In genomic region chr10:48600645-48601505, GRCh38 we compare ENCODE assay signal across 33 cellular contexts. TPM values are rescaled to one million over a fixed set of nuclear protein-coding genes. Genes with fewer than 3 reads are reported as not detected.
DNase-seq lines count a peak whose midpoint lies in the region; ATAC-seq and TF ChIP-seq lines count a peak whose summit lies in the region.
"Had no signal": no experiment of that assay in that cellular context is flagged by ENCODE, and none has a peak within 500 bp of the region (broad histone marks: within the 10 kb centered on the region; RNA-seq: fewer than 3 reads in every experiment).

No MANE protein-coding gene starts in this region.

- peaks cover 0 to 35% (median 14%) of the 10 kb centered on the region in 9 donors for H3K4me1 ChIP-seq in heart right ventricle
- H3K4me1 ChIP-seq in colonic mucosa, result peaks cover 9% of the 10 kb centered on the region
- H3K4me1 ChIP-seq: foreskin keratinocyte had no signal

- no peaks in the 10 kb centered on the region for H3K36me3 Mint-ChIP-seq in type B pancreatic cell
- H3K36me3 Mint-ChIP-seq: activated CD4-positive, alpha-beta memory T cell treated with anti-CD3 and anti-CD28 coated beads for 36 hours; activated naive CD4-positive, alpha-beta T cell treated with anti-CD3 and anti-CD28 coated beads, Interleukin-2, amount 10 ng/mL, durations not matched to agents 7 days and 5 days; brain; CD4-positive, CD25-positive, alpha-beta regulatory T cell; natural killer cell had no signal

- H3K36me3 ChIP-seq in heart right ventricle (no peaks in the 10 kb centered on the region), colonic mucosa (no peaks in the 10 kb centered on the region)
- H3K36me3 ChIP-seq: thyroid gland had no signal

- H3K4me3 Mint-ChIP-seq in type B pancreatic cell, result no peak overlapping the region
- H3K4me3 Mint-ChIP-seq: activated CD4-positive, alpha-beta memory T cell treated with anti-CD3 and anti-CD28 coated beads for 36 hours; activated naive CD4-positive, alpha-beta T cell treated with anti-CD3 and anti-CD28 coated beads, Interleukin-2, amount 10 ng/mL, durations not matched to agents 7 days and 5 days; activated T-helper 17 cell treated with anti-CD3 and anti-CD28 coated beads, Interleukin-2, amount 50 U/mL, for 72 hours; brain; CD4-positive, CD25-positive, alpha-beta regulatory T cell; effector memory CD8-positive, alpha-beta T cell; natural killer cell; stimulated activated naive CD8-positive, alpha-beta T cell treated with anti-CD3 and anti-CD28 coated beads, Interleukin-15, Interleukin-2, amounts not matched to agents 100 ng/mL and 50 ng/mL, for 24 hours had no signal

- H3K27me3 Mint-ChIP-seq in type B pancreatic cell, result peaks cover 42% of the 10 kb centered on the region

- peak; percentile 36 for DNase-seq in cardiac septum (ENCODE audit: low spot score)
- no peak for DNase-seq in heart right ventricle
- DNase-seq in colonic mucosa, result peak; percentile 4
- peak; percentile 31 for DNase-seq in type B pancreatic cell (ENCODE audit: extremely low spot score, unreplicated experiment)
- no peak for DNase-seq in NCI-H524 (lab: John Stamatoyannopoulos, UW)
- no peak for DNase-seq in NCI-H510A (lab: John Stamatoyannopoulos, UW)
- DNase-seq in SIG-M5 treated with dmso at 0.1 percent for 504 hours (lab: John Stamatoyannopoulos, UW; ENCODE audit: unreplicated experiment), result no peak
- DNase-seq: activated CD4-positive, alpha-beta memory T cell treated with anti-CD3 and anti-CD28 coated beads for 36 hours; activated CD4-positive, alpha-beta T cell treated with anti-CD3 and anti-CD28 coated beads for 1 hour; activated naive CD4-positive, alpha-beta T cell treated with anti-CD3 and anti-CD28 coated beads, Interleukin-2, amount 10 ng/mL, durations not matched to agents 7 days and 5 days; AML-193; Calu3; CD4-positive, CD25-positive, alpha-beta regulatory T cell; DND-41; effector memory CD8-positive, alpha-beta T cell; foreskin keratinocyte; KG1; mucosa of descending colon; natural killer cell; NCI-H1092 treated with DMSO at 0.1 percent for 48 hours; NCI-H187; occipital lobe; PC-9; small intestine; thyroid gland had no signal

- TF ChIP-seq CTCF in heart right ventricle (IDR thresholded peaks at IDR 0.05) (no peak), colonic mucosa (IDR thresholded peaks at IDR 0.05) (no peak), type B pancreatic cell (conservative IDR thresholded peaks at IDR 0.05) (no peak)

- WGBS in heart right ventricle, 2 donors, result 91 to 94% methylated on average over 3 of the region's 3 CpGs

- H3K9me3 Mint-ChIP-seq in type B pancreatic cell, result no peaks in the 10 kb centered on the region
- H3K9me3 Mint-ChIP-seq: activated CD4-positive, alpha-beta memory T cell treated with anti-CD3 and anti-CD28 coated beads for 36 hours; activated naive CD4-positive, alpha-beta T cell treated with anti-CD3 and anti-CD28 coated beads, Interleukin-2, amount 10 ng/mL, durations not matched to agents 7 days and 5 days; activated T-helper 17 cell treated with anti-CD3 and anti-CD28 coated beads, Interleukin-2, amount 50 U/mL, for 72 hours; brain; effector memory CD8-positive, alpha-beta T cell; natural killer cell; stimulated activated naive CD8-positive, alpha-beta T cell treated with anti-CD3 and anti-CD28 coated beads, Interleukin-15, Interleukin-2, amounts not matched to agents 100 ng/mL and 50 ng/mL, for 24 hours had no signal

- intact Hi-C loops in cardiac septum (cut with DNase I) (no loop called here), heart right ventricle (cut with DNase I) (loop anchor here in 3 of 10 donors (5.0 to 10.0 kb wide), 2 partner anchors 44 to 46 kb away; no protein-coding TSS in a partner anchor), colonic mucosa (cut with DNase I) (no loop called here)

- no peak for ATAC-seq in heart right ventricle
- ATAC-seq: activated T-helper 17 cell treated with anti-CD3 and anti-CD28 coated beads, Interleukin-2, amount 50 U/mL, for 72 hours; effector memory CD8-positive, alpha-beta T cell; foreskin keratinocyte; mucosa of descending colon; natural killer cell; Right ventricle myocardium inferior had no signal

- no peak overlapping the region for H3K4me3 ChIP-seq in heart right ventricle
- H3K4me3 ChIP-seq in colonic mucosa, result no peak overlapping the region
- H3K4me3 ChIP-seq: hepatocyte, lung, mucosa of descending colon, PC-9, thyroid gland had no signal

- H3K27me3 ChIP-seq in heart right ventricle (peaks cover 0 to 16% (median 9%) of the 10 kb centered on the region in 7 donors), colonic mucosa (no peaks in the 10 kb centered on the region), layer of hippocampus (ENCODE audit: control insufficient read depth, insufficient read depth, low read length) (no peaks in the 10 kb centered on the region)
- H3K27me3 ChIP-seq: thyroid gland had no signal

- H3K27ac Mint-ChIP-seq in type B pancreatic cell, result no peak overlapping the region
- H3K27ac Mint-ChIP-seq: activated CD4-positive, alpha-beta memory T cell treated with anti-CD3 and anti-CD28 coated beads for 36 hours; activated naive CD4-positive, alpha-beta T cell treated with anti-CD3 and anti-CD28 coated beads, Interleukin-2, amount 10 ng/mL, durations not matched to agents 7 days and 5 days; activated T-helper 17 cell treated with anti-CD3 and anti-CD28 coated beads, Interleukin-2, amount 50 U/mL, for 72 hours; brain; CD4-positive, CD25-positive, alpha-beta regulatory T cell; effector memory CD8-positive, alpha-beta T cell; natural killer cell; stimulated activated naive CD8-positive, alpha-beta T cell treated with anti-CD3 and anti-CD28 coated beads, Interleukin-15, Interleukin-2, amounts not matched to agents 100 ng/mL and 50 ng/mL, for 24 hours had no signal

- H3K27ac ChIP-seq in heart right ventricle, result no peak overlapping the region
- no peak overlapping the region for H3K27ac ChIP-seq in colonic mucosa
- peak overlapping the region; percentile 49 for H3K27ac ChIP-seq in layer of hippocampus (ENCODE audit: low read depth, low read length)
- H3K27ac ChIP-seq: foreskin keratinocyte, hepatocyte, PC-9, thyroid gland had no signal

- no peaks in the 10 kb centered on the region for H3K4me1 Mint-ChIP-seq in type B pancreatic cell (ENCODE audit: unreplicated experiment)
- H3K4me1 Mint-ChIP-seq: activated naive CD4-positive, alpha-beta T cell treated with anti-CD3 and anti-CD28 coated beads, Interleukin-2, amount 10 ng/mL, durations not matched to agents 7 days and 5 days; activated T-helper 17 cell treated with anti-CD3 and anti-CD28 coated beads, Interleukin-2, amount 50 U/mL, for 72 hours had no signal

- H3K9me3 ChIP-seq in heart right ventricle, result no peaks in the 10 kb centered on the region
- H3K9me3 ChIP-seq in colonic mucosa, result no peaks in the 10 kb centered on the region
- H3K9me3 ChIP-seq: mucosa of descending colon, thyroid gland had no signal

- H3K9ac ChIP-seq in colonic mucosa (ENCODE audit: low read depth in 2 of 2, low read length in 2 of 2), result no peak overlapping the region

RNA-seq across cellular contexts. Expression of gene ARHGAP22, which starts 4.0 kb away (rescaled TPM):
- total RNA-seq in cardiac septum (4.4 TPM), heart right ventricle (1 to 10 TPM; 2.2 to 9.3 (median 3.0) TPM), colonic mucosa (1 to 10 TPM in 1 of 2 donors, under 1 TPM in 1; 0.86 to 1.6 TPM), type B pancreatic cell (ENCODE audit: low replicate concordance) (4.1 and 5.1 TPM in 2 replicates)
- polyA plus RNA-seq in heart right ventricle, result 1 to 10 TPM; 1.5 to 2.5 TPM
- total RNA-seq: activated CD4-positive, alpha-beta memory T cell treated with anti-CD3 and anti-CD28 coated beads for 36 hours; T-helper 2 cell treated with Interferon-gamma antibody and Interleukin-4, amounts not matched to agents 100 ng/mL and 5 ng/mL, for 36 hours had no signal
- polyA plus RNA-seq: CD4-positive, CD25-positive, alpha-beta regulatory T cell had no signal

Comparison
In these comparisons a context has a peak if more than half of its experiments do, and no peak if none do; other contexts are left out.
1. DNase-seq: peak in cardiac septum (single experiment), colonic mucosa (single experiment) and type B pancreatic cell (single experiment); none in heart right ventricle (0 of 2), NCI-H524 (0 of 2), NCI-H510A (single experiment) and SIG-M5 treated with dmso at 0.1 percent for 504 hours (single experiment).